ENCODE assay signal across 8 cellular contexts in genomic region chr17:15341385-15341849, GRCh38. TPM values are rescaled to one million over a fixed set of nuclear protein-coding genes. Genes with fewer than 3 reads are reported as not detected.
DNase-seq lines count a peak whose midpoint lies in the region; ATAC-seq and TF ChIP-seq lines count a peak whose summit lies in the region.

Gene TEKT3 (minus strand): TSS chr17:15341597. CDS start chr17:15331585, 10,012 bp downstream.

- H3K4me2 ChIP-seq in OCI-LY7 (ENCODE audit: low read length) = no peak within 1 kb of the TSS

- no peak within 1 kb of the TSS for H3K4me3 ChIP-seq in OCI-LY7 (ENCODE audit: low read depth, low read length, poor library complexity, severe bottlenecking)

- BruUV-seq in OCI-LY7 (replicated peaks; lab: Mats Ljungman, UMichigan) = no TSS peak

- peaks cover 37% of the 10 kb centered on the region for H3K27me3 Mint-ChIP-seq in progenitor cell of endocrine pancreas

- no peaks in the 10 kb centered on the region for H3K79me2 ChIP-seq in OCI-LY7 (ENCODE audit: insufficient read depth, low read depth, low read length)

- ATAC-seq in HG02588 (IDR thresholded peaks at IDR 0.05; ENCODE audit: unreplicated experiment) (no peak), GM21619 (IDR thresholded peaks at IDR 0.05; ENCODE audit: unreplicated experiment) (no peak)

- peak within 1 kb of the TSS; percentile 6 for H3K27ac Mint-ChIP-seq in progenitor cell of endocrine pancreas

- H3K4me1 Mint-ChIP-seq in progenitor cell of endocrine pancreas (ENCODE audit: low read depth) = peaks cover 6% of the 10 kb centered on the region

- H3K4me1 ChIP-seq in OCI-LY7 (ENCODE audit: insufficient read depth, low read length, poor library complexity, severe bottlenecking) = no peaks in the 10 kb centered on the region

- H3K9me2 ChIP-seq in OCI-LY7 (ENCODE audit: insufficient read depth, low read length) = no peaks in the 10 kb centered on the region

- POLR2A ChIA-PET in OCI-LY7 (lab: Charles Lee) = no interaction called here

- H3K4me3 Mint-ChIP-seq in progenitor cell of endocrine pancreas (ENCODE audit: low read depth) = peak within 1 kb of the TSS; percentile 94

- H3K9me3 ChIP-seq in OCI-LY7 (ENCODE audit: low read length) = no peaks in the 10 kb centered on the region

- H3K9me3 Mint-ChIP-seq in progenitor cell of endocrine pancreas (ENCODE audit: low read depth) = no peaks in the 10 kb centered on the region

- intact Hi-C loops in OCI-LY7 (cut with micrococcal nuclease; ENCODE audit: unreplicated experiment) = no loop called here

- no peaks in the 10 kb centered on the region for H3K36me3 Mint-ChIP-seq in progenitor cell of endocrine pancreas (ENCODE audit: insufficient read depth)

- CTCF ChIA-PET in OCI-LY7 (lab: Charles Lee; ENCODE audit: unreplicated experiment) = no interaction called here

- no peak within 1 kb of the TSS for H3K27ac ChIP-seq in OCI-LY7 (ENCODE audit: low read depth, low read length, poor library complexity, severe bottlenecking)

- peak; percentile 27 for DNase-seq in D341Med (ENCODE audit: low spot score)
- peak; percentile 35 for DNase-seq in NCI-H1092 treated with DMSO at 0.1 percent for 48 hours (lab: John Stamatoyannopoulos, UW)
- peak; percentile 12 for DNase-seq in brain pericyte (ENCODE audit: low read depth, low spot score)
- peak; percentile 47 to 65 for DNase-seq in hippocampal formation (lab: John Stamatoyannopoulos, UW)
- DNase-seq in progenitor cell of endocrine pancreas (ENCODE audit: low spot score, unreplicated experiment) = peak; percentile 83
- DNase-seq in OCI-LY7 (ENCODE audit: low spot score) = no peak

- TF ChIP-seq CTCF in progenitor cell of endocrine pancreas (IDR thresholded peaks at IDR 0.05; ENCODE audit: unreplicated experiment) (no peak), OCI-LY7 (conservative IDR thresholded peaks at IDR 0.05; ENCODE audit: low read length) (no peak)

- H4K20me1 ChIP-seq in OCI-LY7 (ENCODE audit: insufficient read depth, low read length) = no peaks in the 10 kb centered on the region

- no peak within 1 kb of the TSS for H2AFZ ChIP-seq in OCI-LY7 (ENCODE audit: low read length)

- no peaks in the 10 kb centered on the region for H3K36me3 ChIP-seq in OCI-LY7 (ENCODE audit: insufficient read depth, low read length)

RNA-seq across cellular contexts. Expression of gene TEKT3, which starts in this region (rescaled TPM):
- total RNA-seq in progenitor cell of endocrine pancreas (1.6 and 2.8 TPM in 2 replicates), OCI-LY7 (2022) (not detected in 2 replicates)
- total RNA-seq in OCI-LY7 (2014; rRNA removed; shearing (Covaris generic)) = not detected in 2 replicates
